18 cellular contexts compared by ENCODE assay signal in genomic region chr1:17966341-17966740, GRCh38.
A peak's percentile ranks its signal among the peaks of the same experiment; 100 is the strongest.
DNase-seq lines count a peak whose midpoint lies in the region; ATAC-seq and TF ChIP-seq lines count a peak whose summit lies in the region.
"Had no signal": no experiment of that assay in that cellular context is flagged by ENCODE, and none has a peak within 500 bp of the region (broad histone marks: within the 10 kb centered on the region; RNA-seq: fewer than 3 reads in every experiment).

No MANE protein-coding gene starts in this region.

- intact Hi-C loops in A673 (cut with micrococcal nuclease; ENCODE audit: unreplicated experiment): no loop called here

- H3K4me3 ChIP-seq in A673 (ENCODE audit: low read depth, low read length, poor library complexity, severe bottlenecking): no peak overlapping the region
- no peak overlapping the region for H3K4me3 ChIP-seq in HEK293 (ENCODE audit: low read depth, low read length)
- H3K4me3 ChIP-seq: SJCRH30 had no signal

- H3K36me3 ChIP-seq in A673 (ENCODE audit: insufficient read depth, low read length, poor library complexity, severe bottlenecking) (no peaks in the 10 kb centered on the region), HEK293 (ENCODE audit: control insufficient read depth in 2 of 2, insufficient read depth in 1 of 2, low read length in 2 of 2) (no peaks in the 10 kb centered on the region)
- H3K36me3 ChIP-seq: BE2C, SJCRH30 had no signal

- no peaks in the 10 kb centered on the region for H3K9me3 ChIP-seq in A673 (ENCODE audit: low read depth, low read length, poor library complexity, severe bottlenecking)
- no peaks in the 10 kb centered on the region for H3K9me3 ChIP-seq in HEK293 (ENCODE audit: control insufficient read depth, insufficient read depth, low read depth, low read length)
- H3K9me3 ChIP-seq: BE2C, SJCRH30 had no signal

- no peak for ATAC-seq in SK-N-SH treated with all-trans-retinoic acid at 6 μM for 48 hours

- H3K27me3 ChIP-seq in A673 (replicated peaks; ENCODE audit: insufficient read depth, low read depth, low read length, poor library complexity): peaks cover 12% of the 10 kb centered on the region
- H3K27me3 ChIP-seq: BE2C had no signal

- BruUV-seq in A673 (replicated peaks; lab: Mats Ljungman, UMichigan): no TSS peak

- CTCF ChIA-PET in A673 (lab: Charles Lee): no interaction called here
- CTCF ChIA-PET in HEK293 (lab: Yijun Ruan, JAX): no interaction called here

- DNase-seq in A673 (ENCODE audit: low spot score) (peak; percentile 17), occipital lobe (lab: John Stamatoyannopoulos, UW) (peak; percentile 84), AML-193 (lab: John Stamatoyannopoulos, UW) (no peak), ureter (ENCODE audit: low spot score) (no peak), NCI-H226 (no peak)
- DNase-seq: BE2C, DMS79, H9, NCI-H1105, NCI-H146, NCI-H2029, NCI-H526, OCI-M1, SJCRH30 had no signal

- TF ChIP-seq CTCF in A673 (conservative IDR thresholded peaks at IDR 0.05; ENCODE audit: low read depth, low read length): no peak
- no peak for TF ChIP-seq CTCF in HEK293 (tag by site-specific recombination; IDR thresholded peaks at IDR 0.05)

- POLR2A ChIA-PET in A673 (lab: Charles Lee; ENCODE audit: low non-redundant PET): no interaction called here
- POLR2A ChIA-PET in HEK293 (lab: Yijun Ruan, JAX): no interaction called here

- H3K27ac ChIP-seq in A673 (ENCODE audit: low read depth, low read length, poor library complexity, severe bottlenecking): no peak overlapping the region
- no peak overlapping the region for H3K27ac ChIP-seq in HEK293 (ENCODE audit: extremely low read depth, low read depth, low read length)
- H3K27ac ChIP-seq in cingulate gyrus (ENCODE audit: low read depth, low read length): peak overlapping the region; percentile 47
- H3K27ac ChIP-seq: HL-60, SJCRH30 had no signal

- H3K4me1 ChIP-seq in A673 (ENCODE audit: insufficient read depth, low read length, poor library complexity, severe bottlenecking) (no peaks in the 10 kb centered on the region), HEK293 (ENCODE audit: control insufficient read depth, insufficient read depth, low read length) (no peaks in the 10 kb centered on the region)
- H3K4me1 ChIP-seq: BE2C, SJCRH30 had no signal

TF ChIP-seq in HEK293, 187 proteins besides CTCF, POLR2A, EP300 and RAD21:
- TF ChIP-seq OVOL3 (tag by site-specific recombination; IDR thresholded peaks at IDR 0.05) (no peak), ZNF529 (tag by site-specific recombination; IDR thresholded peaks at IDR 0.05; ENCODE audit: insufficient replicate concordance) (no peak), ZFHX2 (tag by site-specific recombination; conservative IDR thresholded peaks at IDR 0.05) (peak; percentile 45), SP7 (tag by site-specific recombination; IDR thresholded peaks at IDR 0.05) (no peak)

TF ChIP-seq in SK-N-SH treated with all-trans-retinoic acid at 6 μM for 48 hours, 23 proteins besides CTCF, POLR2A, EP300 and RAD21:
- no peak for TF ChIP-seq ESRRG (CRISPR knock-in tag; IDR thresholded peaks at IDR 0.05)
- TF ChIP-seq TOX (CRISPR knock-in tag; IDR thresholded peaks at IDR 0.05; ENCODE audit: borderline replicate concordance): no peak
- no peak for TF ChIP-seq ZFP30 (CRISPR knock-in tag; IDR thresholded peaks at IDR 0.05)
- no peak for TF ChIP-seq RARB (CRISPR knock-in tag; IDR thresholded peaks at IDR 0.05)
- no peak for TF ChIP-seq ZNF8 (CRISPR knock-in tag; IDR thresholded peaks at IDR 0.05)
- TF ChIP-seq SNAI2 (CRISPR knock-in tag; IDR thresholded peaks at IDR 0.05): no peak
- no peak for TF ChIP-seq PPARA (CRISPR knock-in tag; IDR thresholded peaks at IDR 0.05; ENCODE audit: borderline replicate concordance)
- no peak for TF ChIP-seq CSDC2 (CRISPR knock-in tag; IDR thresholded peaks at IDR 0.05)
- TF ChIP-seq BACH2 (CRISPR knock-in tag; IDR thresholded peaks at IDR 0.05; ENCODE audit: borderline replicate concordance): no peak
- TF ChIP-seq, protein P1, sequence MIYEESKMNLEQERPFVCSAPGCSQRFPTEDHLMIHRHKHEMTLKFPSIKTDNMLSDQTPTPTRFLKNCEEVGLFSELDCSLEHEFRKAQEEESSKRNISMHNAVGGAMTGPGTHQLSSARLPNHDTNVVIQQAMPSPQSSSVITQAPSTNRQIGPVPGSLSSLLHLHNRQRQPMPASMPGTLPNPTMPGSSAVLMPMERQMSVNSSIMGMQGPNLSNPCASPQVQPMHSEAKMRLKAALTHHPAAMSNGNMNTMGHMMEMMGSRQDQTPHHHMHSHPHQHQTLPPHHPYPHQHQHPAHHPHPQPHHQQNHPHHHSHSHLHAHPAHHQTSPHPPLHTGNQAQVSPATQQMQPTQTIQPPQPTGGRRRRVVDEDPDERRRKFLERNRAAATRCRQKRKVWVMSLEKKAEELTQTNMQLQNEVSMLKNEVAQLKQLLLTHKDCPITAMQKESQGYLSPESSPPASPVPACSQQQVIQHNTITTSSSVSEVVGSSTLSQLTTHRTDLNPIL (CRISPR knock-in tag; IDR thresholded peaks at IDR 0.05; ENCODE audit: low read depth): no peak
- TF ChIP-seq PATZ1 (CRISPR knock-in tag; IDR thresholded peaks at IDR 0.05; ENCODE audit: borderline replicate concordance): no peak

Comparison
In these comparisons a context has a peak if more than half of its experiments do, and no peak if none do; other contexts are left out.
1. DNase-seq: peak in A673 (single experiment) and occipital lobe (single experiment); none in AML-193 (0 of 2), ureter (single experiment) and NCI-H226 (single experiment).